In genomic region chr2:152454391-152454790, GRCh38 we compare ENCODE assay signal across 16 cellular contexts.
"Had no signal": no experiment of that assay in that cellular context is flagged by ENCODE, and none has a peak within 500 bp of the region (broad histone marks: within the 10 kb centered on the region; RNA-seq: fewer than 3 reads in every experiment).

No MANE protein-coding gene starts in this region.

- DNase-seq: activated CD4-positive, alpha-beta T cell treated with anti-CD3 and anti-CD28 coated beads, Interleukin-2, amount 50 U/mL, for 48 hours; activated naive CD4-positive, alpha-beta T cell treated with anti-CD3 and anti-CD28 coated beads, Interleukin-2, amount 10 ng/mL, durations not matched to agents 7 days and 5 days; activated T-cell treated with anti-CD3 and anti-CD28 coated beads, Interleukin-2, amount 50 U/mL, for 24 hours; cortex of kidney; effector CD8-positive, alpha-beta T cell; heart left ventricle; naive thymus-derived CD8-positive, alpha-beta T cell; occipital lobe; stimulated activated naive CD8-positive, alpha-beta T cell treated with anti-CD3 and anti-CD28 coated beads, Interleukin-15, Interleukin-2, amounts not matched to agents 100 U/mL and 50 U/mL, for 24 hours; SW 1271 had no signal

- H3K4me3 Mint-ChIP-seq: activated naive CD4-positive, alpha-beta T cell treated with anti-CD3 and anti-CD28 coated beads, Interleukin-2, amount 10 ng/mL, durations not matched to agents 7 days and 5 days; activated T-cell treated with anti-CD3 and anti-CD28 coated beads, Interleukin-2, amount 50 U/mL, for 24 hours; central memory CD8-positive, alpha-beta T cell; naive thymus-derived CD8-positive, alpha-beta T cell had no signal

- H3K36me3 Mint-ChIP-seq: activated naive CD4-positive, alpha-beta T cell treated with anti-CD3 and anti-CD28 coated beads, Interleukin-2, amount 10 ng/mL, durations not matched to agents 7 days and 5 days; naive thymus-derived CD8-positive, alpha-beta T cell had no signal

- H3K4me3 ChIP-seq: heart left ventricle, prostate gland, SJSA1, thoracic aorta had no signal

- H3K4me1 Mint-ChIP-seq: activated naive CD4-positive, alpha-beta T cell treated with anti-CD3 and anti-CD28 coated beads, Interleukin-2, amount 10 ng/mL, durations not matched to agents 7 days and 5 days; central memory CD8-positive, alpha-beta T cell; naive thymus-derived CD8-positive, alpha-beta T cell had no signal

- H3K9me3 Mint-ChIP-seq: activated naive CD4-positive, alpha-beta T cell treated with anti-CD3 and anti-CD28 coated beads, Interleukin-2, amount 10 ng/mL, durations not matched to agents 7 days and 5 days; activated T-cell treated with anti-CD3 and anti-CD28 coated beads, Interleukin-2, amount 50 U/mL, for 24 hours; central memory CD8-positive, alpha-beta T cell had no signal

- H3K27ac ChIP-seq: epithelial cell of prostate, heart left ventricle, prostate gland, thoracic aorta had no signal

- H3K9me3 ChIP-seq: heart left ventricle, prostate gland, SJSA1, thoracic aorta had no signal

- ATAC-seq: heart left ventricle; naive thymus-derived CD8-positive, alpha-beta T cell; sciatic nerve; stimulated activated naive CD8-positive, alpha-beta T cell treated with anti-CD3 and anti-CD28 coated beads, Interleukin-15, Interleukin-2, amounts not matched to agents 100 U/mL and 50 U/mL, for 24 hours had no signal

- H3K27me3 ChIP-seq: heart left ventricle, SJSA1 had no signal

- H3K4me1 ChIP-seq: heart left ventricle, prostate gland had no signal

- H3K36me3 ChIP-seq: heart left ventricle, prostate gland, SJSA1, thoracic aorta had no signal

- H3K27me3 Mint-ChIP-seq: activated naive CD4-positive, alpha-beta T cell treated with anti-CD3 and anti-CD28 coated beads, Interleukin-2, amount 10 ng/mL, durations not matched to agents 7 days and 5 days had no signal

- H3K27ac Mint-ChIP-seq: activated naive CD4-positive, alpha-beta T cell treated with anti-CD3 and anti-CD28 coated beads, Interleukin-2, amount 10 ng/mL, durations not matched to agents 7 days and 5 days; activated T-cell treated with anti-CD3 and anti-CD28 coated beads, Interleukin-2, amount 50 U/mL, for 24 hours; naive thymus-derived CD8-positive, alpha-beta T cell had no signal
